ENCODE assay signal across 22 cellular contexts in the genomic region with DNA sequence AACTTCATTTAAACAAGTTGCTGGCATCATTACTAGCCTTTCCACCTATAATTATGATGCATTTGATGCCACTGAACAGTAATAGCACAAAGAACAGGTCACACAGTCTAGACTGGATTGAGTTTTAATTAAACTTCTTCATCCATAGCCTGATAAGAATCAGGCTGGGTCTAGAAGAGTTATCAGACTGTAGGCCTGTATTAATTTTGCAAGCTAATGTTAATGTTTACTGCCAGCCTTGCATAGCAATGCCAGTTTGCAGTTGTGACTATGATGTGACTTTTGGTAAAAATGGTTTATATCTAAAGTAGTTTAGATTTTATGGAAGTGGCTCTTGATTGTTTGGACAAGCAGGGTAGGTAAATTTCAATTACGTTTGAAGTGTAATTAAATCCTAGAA.
"Had no signal": no experiment of that assay in that cellular context is flagged by ENCODE, and none has a peak within 500 bp of the region (broad histone marks: within the 10 kb centered on the region; RNA-seq: fewer than 3 reads in every experiment).

No MANE protein-coding gene starts in this region.

- H3K9ac ChIP-seq: KMS-11, SK-N-SH had no signal

- H3K4me2 ChIP-seq: KMS-11, SK-N-SH had no signal

- H3K9me3 Mint-ChIP-seq: T-cell had no signal

- H3K4me1 Mint-ChIP-seq: T-cell had no signal

- H3K4me3 Mint-ChIP-seq: T-cell had no signal

- H3K27ac ChIP-seq: KMS-11, RWPE1 had no signal

- H3K9me3 ChIP-seq: SK-N-SH had no signal

- H3K36me3 Mint-ChIP-seq: T-cell had no signal

- ATAC-seq: T-cell had no signal

- DNase-seq: Kasumi-1, MV-4-11, NCI-H1048, NCI-H1105, NCI-H1417, NCI-H1436 treated with DMSO at 0.1 percent for 48 hours, NCI-H1694, NCI-H187 treated with DMSO at 0.1 percent for 48 hours, NCI-H2029 treated with DMSO at 0.1 percent for 48 hours, NCI-H2171 treated with DMSO at 0.1 percent for 48 hours, NCI-H226, NCI-H446, NCI-H510A, NCI-H524 treated with DMSO at 0.1 percent for 48 hours, NCI-H69, NCI-H774, SHP77, SK-N-SH, SW 1271, T-cell had no signal

- H3K27ac Mint-ChIP-seq: T-cell had no signal
